ENCODE assay signal across 7 cellular contexts in genomic region chr4:53804719-53805118, GRCh38.
DNase-seq lines count a peak whose midpoint lies in the region; ATAC-seq and TF ChIP-seq lines count a peak whose summit lies in the region.

No MANE protein-coding gene starts in this region.

- no peak overlapping the region for H3K4me2 ChIP-seq in osteoblast (ENCODE audit: insufficient read depth, low read length)

- ATAC-seq in GM21723 (IDR thresholded peaks at IDR 0.05; ENCODE audit: unreplicated experiment) (peak; percentile 76), HG03097 (IDR thresholded peaks at IDR 0.05; ENCODE audit: low FRiP score, unreplicated experiment) (no peak)

- peak; percentile 52 for TF ChIP-seq CTCF in osteoblast (IDR thresholded peaks at IDR 0.05; ENCODE audit: extremely low read depth, low read depth, low read length)

- H3K79me2 ChIP-seq in osteoblast (ENCODE audit: insufficient read depth, low read length) = no peaks in the 10 kb centered on the region

- H3K36me3 ChIP-seq in osteoblast (ENCODE audit: insufficient read depth, low read length) = no peaks in the 10 kb centered on the region

- H4K20me1 ChIP-seq in osteoblast (ENCODE audit: insufficient read depth, low read length) = no peaks in the 10 kb centered on the region

- no peaks in the 10 kb centered on the region for H3K9me3 ChIP-seq in osteoblast (ENCODE audit: low read depth, low read length)

- H3K4me1 ChIP-seq in osteoblast (ENCODE audit: insufficient read depth, low read length) = no peaks in the 10 kb centered on the region

- peak; percentile 23 for DNase-seq in GM03348 (ENCODE audit: low spot score)
- peak; percentile 50 for DNase-seq in NCI-H748 treated with DMSO at 0.1 percent for 48 hours (lab: John Stamatoyannopoulos, UW)
- peak; percentile 51 for DNase-seq in dermis blood vessel endothelial cell
- DNase-seq in osteoblast (ENCODE audit: insufficient read length, low spot score, missing footprints) = no peak
- no peak for DNase-seq in activated CD4-positive, CD25-positive, alpha-beta regulatory T cell (lab: John Stamatoyannopoulos, UW)

- no peak overlapping the region for H3K27ac ChIP-seq in osteoblast (ENCODE audit: low read depth, low read length)

- H3K4me3 ChIP-seq in osteoblast (ENCODE audit: insufficient read depth, low read length) = no peak overlapping the region

- no peak overlapping the region for H2AFZ ChIP-seq in osteoblast (ENCODE audit: low read length)

- H3K27me3 ChIP-seq in osteoblast (ENCODE audit: insufficient read depth, low read length) = no peaks in the 10 kb centered on the region

Comparison
In these comparisons a context has a peak if more than half of its experiments do, and no peak if none do; other contexts are left out.
1. DNase-seq: peak in GM03348 (single experiment), NCI-H748 treated with DMSO at 0.1 percent for 48 hours (single experiment) and dermis blood vessel endothelial cell (single experiment); none in osteoblast (single experiment) and activated CD4-positive, CD25-positive, alpha-beta regulatory T cell (0 of 4).